Comparison of ENCODE assay signal across 8 cellular contexts in genomic region chr1:173297798-173298391, GRCh38.
DNase-seq lines count a peak whose midpoint lies in the region; ATAC-seq and TF ChIP-seq lines count a peak whose summit lies in the region.
"Had no signal": no experiment of that assay in that cellular context is flagged by ENCODE, and none has a peak within 500 bp of the region (broad histone marks: within the 10 kb centered on the region; RNA-seq: fewer than 3 reads in every experiment).

No MANE protein-coding gene starts in this region.

- H3K4me1 ChIP-seq in ascending aorta: no peaks in the 10 kb centered on the region

- peaks cover 0 to 9% of the 10 kb centered on the region in 2 donors for H3K9me3 ChIP-seq in ascending aorta

- H3K27me3 ChIP-seq in ascending aorta: no peaks in the 10 kb centered on the region

- H3K4me3 ChIP-seq in ascending aorta: no peak overlapping the region

- H3K27ac ChIP-seq in ascending aorta: no peak overlapping the region

- no peak for TF ChIP-seq CTCF in ascending aorta (IDR thresholded peaks at IDR 0.05)

- H3K36me3 ChIP-seq in ascending aorta: no peaks in the 10 kb centered on the region

- intact Hi-C loops in left colon (cut with DNase I, micrococcal nuclease): no loop called here
- intact Hi-C loops in ascending aorta (cut with DNase I): no loop called here

- peak; percentile 53 for DNase-seq in stimulated activated CD4-positive, alpha-beta T cell treated with anti-CD3 and anti-CD28 coated beads, Interleukin-1b, Interleukin-23, amount 100 ng/mL, for 48 hours
- no peak for DNase-seq in left colon
- no peak for DNase-seq in NCI-H1092 (lab: John Stamatoyannopoulos, UW)
- DNase-seq in ascending aorta (ENCODE audit: low spot score in 2 of 2): no peak
- DNase-seq: erythroblast had no signal

- ATAC-seq in GM18870 (IDR thresholded peaks at IDR 0.05; ENCODE audit: unreplicated experiment) (peak; percentile 84), GM21576 (IDR thresholded peaks at IDR 0.05; ENCODE audit: unreplicated experiment) (peak; percentile 91), HG03469 (IDR thresholded peaks at IDR 0.05; ENCODE audit: unreplicated experiment) (peak; percentile 67), left colon (no peak)
